ENCODE assay signal across 8 cellular contexts in the genomic region with DNA sequence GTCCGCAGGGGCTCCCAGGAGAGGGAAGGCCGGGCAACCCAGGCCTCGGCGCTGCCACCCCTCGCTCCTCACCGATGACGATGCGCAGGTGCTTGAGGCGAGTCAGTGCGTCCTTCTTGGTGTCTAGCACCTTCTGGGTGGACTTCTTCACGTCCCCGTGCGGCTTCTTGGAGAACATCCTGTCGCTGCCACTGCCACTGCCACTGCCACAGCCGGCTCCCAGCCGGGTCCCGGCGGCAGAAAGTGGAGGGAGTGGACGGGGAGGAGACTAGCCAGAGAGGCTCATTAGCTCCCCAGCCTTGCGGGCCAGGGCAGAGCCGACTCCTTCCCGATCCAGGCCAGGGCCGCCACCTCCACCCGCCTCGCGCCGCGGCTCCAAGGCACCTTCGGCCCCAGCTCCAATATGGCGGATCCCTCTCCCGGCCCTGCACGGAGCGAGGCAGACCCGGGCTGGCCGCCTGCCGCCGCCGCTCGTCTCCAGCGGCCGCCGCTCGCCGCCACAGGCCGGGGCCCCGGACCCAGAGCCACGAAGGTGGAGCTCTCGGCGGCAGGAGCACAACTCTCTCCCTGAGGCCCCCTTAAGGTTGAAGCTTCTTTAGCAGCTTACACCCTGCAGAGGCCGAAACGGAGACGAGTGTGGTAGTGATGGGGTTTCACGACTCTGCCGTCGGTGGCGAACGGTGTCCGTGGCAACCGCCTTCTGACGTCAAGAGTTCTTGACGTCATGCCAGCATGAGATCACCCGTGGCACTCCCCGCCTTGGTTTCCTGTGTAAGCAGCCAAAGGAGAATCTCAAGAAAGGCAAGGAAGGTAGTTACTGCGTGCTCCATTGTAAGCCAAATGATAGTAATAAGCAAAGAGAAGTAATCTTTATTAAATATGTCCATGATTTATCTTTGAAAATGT. TPM values are rescaled to one million over a fixed set of nuclear protein-coding genes. Genes with fewer than 3 reads are reported as not detected.
A peak's percentile ranks its signal among the peaks of the same experiment; 100 is the strongest.
DNase-seq lines count a peak whose midpoint lies in the region; ATAC-seq, FAIRE-seq and TF ChIP-seq lines count a peak whose summit lies in the region.
"Not testable (repeated sequence)": the region's sequence is repeated elsewhere in the genome, so short reads cannot be mapped to it uniquely, and the experiment has no call there.

RALGAPA1 (minus strand) TSS at position 638 of the 906 bp plus-strand sequence; CDS start at position 178, 460 bp downstream.

- H3K4me3 ChIP-seq in WI38 (ENCODE audit: low read depth, low read length) (peak within 1 kb of the TSS; percentile 78), bronchial epithelial cell (ENCODE audit: low read depth, low read length) (peak within 1 kb of the TSS; percentile 70), small intestine (ENCODE audit: low read depth in 1 of 2, low read length in 2 of 2) (peak within 1 kb of the TSS; percentile 55 to 70)

- not testable (repeated sequence) for H3K9me3 ChIP-seq in small intestine (ENCODE audit: control insufficient read depth, low read depth)

- H3K4me1 ChIP-seq in small intestine (ENCODE audit: control insufficient read depth in 2 of 2, insufficient read depth in 1 of 2, low read depth in 1 of 2, low read length in 1 of 2) = not testable (repeated sequence)

- ATAC-seq in GM18907 (IDR thresholded peaks at IDR 0.05; ENCODE audit: unreplicated experiment) (peak; percentile 97), HG03159 (IDR thresholded peaks at IDR 0.05; ENCODE audit: unreplicated experiment) (peak; percentile 98)

- peak within 1 kb of the TSS; percentile 93 to 97 for H3K27ac ChIP-seq in small intestine (ENCODE audit: low read depth in 1 of 2, low read length in 1 of 2)

- not testable (repeated sequence) for H3K36me3 ChIP-seq in bronchial epithelial cell (ENCODE audit: control insufficient read depth, insufficient read depth, low read length); small intestine (ENCODE audit: control insufficient read depth in 2 of 2, insufficient read depth in 2 of 2, low read length in 2 of 2)

- TF ChIP-seq CTCF in WI38 (IDR thresholded peaks at IDR 0.05; ENCODE audit: low read depth, low read length) (peak; percentile 28), bronchial epithelial cell (IDR thresholded peaks at IDR 0.05; ENCODE audit: insufficient read depth, low read length, severe bottlenecking) (peak; percentile 52)

- DNase-seq in AG08396 (ENCODE audit: low spot score) (peak; percentile 92), NCI-H2227 (lab: John Stamatoyannopoulos, UW; ENCODE audit: unreplicated experiment) (peak; percentile 98), bronchial epithelial cell (ENCODE audit: low read depth) (peak; percentile 92), iPS-NIHi11 (ENCODE audit: low spot score) (peak; percentile 85), small intestine (peak; percentile 96)

- not testable (repeated sequence) for FAIRE-seq in bronchial epithelial cell (lab: Jason Lieb, UNC); small intestine (lab: Jason Lieb, UNC)

- WGBS in small intestine, 3 donors = 0 to 1% (median 1%) methylated on average over 46 to 56 of the region's 64 CpGs

- not testable (repeated sequence) for H3K27me3 ChIP-seq in bronchial epithelial cell (ENCODE audit: control insufficient read depth, insufficient read depth, low read length); small intestine (ENCODE audit: control insufficient read depth in 2 of 2, insufficient read depth in 2 of 2, low read length in 2 of 2)

RNA-seq across cellular contexts. Expression of gene RALGAPA1, which starts in this region (rescaled TPM):
- total RNA-seq in bronchial epithelial cell = 28.2 and 44.5 TPM in 2 replicates
- 10 to 100 TPM in 2 of 3 donors, 1 to 10 TPM in 1; 9.6 to 14.8 (median 11.9) TPM for polyA plus RNA-seq in small intestine

Comparison
In these comparisons a context has a peak if more than half of its experiments do, and no peak if none do; other contexts are left out.
1. Peak in every context shown above with its lines: DNase-seq, ATAC-seq, H3K4me3 ChIP-seq and H3K27ac ChIP-seq.